Comparison of ENCODE assay signal across 21 cellular contexts in genomic region chr3:129533406-129533805, GRCh38. TPM values are rescaled to one million over a fixed set of nuclear protein-coding genes. Genes with fewer than 3 reads are reported as not detected.
DNase-seq lines count a peak whose midpoint lies in the region; ATAC-seq and TF ChIP-seq lines count a peak whose summit lies in the region.
"Had no signal": no experiment of that assay in that cellular context is flagged by ENCODE, and none has a peak within 500 bp of the region (broad histone marks: within the 10 kb centered on the region; RNA-seq: fewer than 3 reads in every experiment).

No MANE protein-coding gene starts in this region.

- peak overlapping the region; percentile 18 for H2AK9ac ChIP-seq in IMR-90 (replicated peaks; ENCODE audit: low read depth, low read length, poor library complexity)

- dilution Hi-C loops in IMR-90 (cut with HindIII; ENCODE audit: low sequenced_read_pairs, unreplicated experiment) = no loop called here

- H2AK5ac ChIP-seq in IMR-90 (ENCODE audit: low read depth, low read length) = 0 out of 2 replicates have a peak overlapping the region, but pooled peaks have one; percentile 17

- intact Hi-C loops in activated CD8-positive, alpha-beta T cell treated with anti-CD3 and anti-CD28 coated beads for 36 hours (cut with micrococcal nuclease) = no loop called here
- intact Hi-C loops in IMR-90 (cut with micrococcal nuclease) = no loop called here

- H3K79me1 ChIP-seq in IMR-90 (ENCODE audit: low read depth in 1 of 2, low read length in 2 of 2) = no peaks in the 10 kb centered on the region

- no peak overlapping the region for H3K4me3 Mint-ChIP-seq in activated CD8-positive, alpha-beta T cell treated with anti-CD3 and anti-CD28 coated beads, Interleukin-2, amount 10 ng/mL, durations not matched to agents 7 days and 5 days
- no peak overlapping the region for H3K4me3 Mint-ChIP-seq in activated CD8-positive, alpha-beta T cell treated with anti-CD3 and anti-CD28 coated beads for 36 hours
- H3K4me3 Mint-ChIP-seq in endodermal cell = no peak overlapping the region
- H3K4me3 Mint-ChIP-seq: CD14-positive monocyte; CD4-positive, alpha-beta T cell; CD8-positive, alpha-beta memory T cell had no signal

- H2AFZ ChIP-seq in IMR-90 (replicated peaks; ENCODE audit: low read length, poor library complexity) (no peak overlapping the region), osteoblast (ENCODE audit: low read length) (no peak overlapping the region)

- TF ChIP-seq CTCF in activated CD8-positive, alpha-beta T cell treated with anti-CD3 and anti-CD28 coated beads for 36 hours (IDR thresholded peaks at IDR 0.05) = no peak
- TF ChIP-seq CTCF in IMR-90 (conservative IDR thresholded peaks at IDR 0.05; ENCODE audit: low read depth, low read length) (no peak), endodermal cell (conservative IDR thresholded peaks at IDR 0.05) (no peak), osteoblast (IDR thresholded peaks at IDR 0.05; ENCODE audit: extremely low read depth, low read depth, low read length) (no peak)

- no peak overlapping the region for H2BK5ac ChIP-seq in IMR-90 (ENCODE audit: low read depth, low read length, poor library complexity, severe bottlenecking)

- no peak overlapping the region for H3K23ac ChIP-seq in IMR-90 (ENCODE audit: low read depth, low read length)

- H3K9me3 ChIP-seq in IMR-90 (ENCODE audit: control insufficient read depth, insufficient read depth, low read length) (no peaks in the 10 kb centered on the region), endodermal cell (ENCODE audit: control insufficient read depth, low read length) (no peaks in the 10 kb centered on the region), osteoblast (ENCODE audit: low read depth, low read length) (no peaks in the 10 kb centered on the region)
- H3K9me3 ChIP-seq: BE2C; BLaER1 treated with 17β-estradiol and CSF1 and Interleukin-3, amounts not matched to agents 10 nM and 100 nM had no signal

- no peak for DNase-seq in activated CD8-positive, alpha-beta T cell treated with anti-CD3 and anti-CD28 coated beads, Interleukin-2, amount 10 ng/mL, durations not matched to agents 7 days and 5 days
- DNase-seq in activated CD8-positive, alpha-beta T cell treated with anti-CD3 and anti-CD28 coated beads for 36 hours = no peak
- DNase-seq in IMR-90 (no peak), endodermal cell (no peak), osteoblast (ENCODE audit: insufficient read length, low spot score, missing footprints) (peak; percentile 34), D341Med (ENCODE audit: low spot score) (no peak)
- DNase-seq in effector CD8-positive, alpha-beta T cell (lab: John Stamatoyannopoulos, UW) = no peak
- DNase-seq: AML-193; BE2C; CD4-positive, alpha-beta T cell; CD8-positive, alpha-beta memory T cell; DMS53; DND-41; GOT3; H7; HCEC 1CT had no signal

- H4K5ac ChIP-seq in IMR-90 (ENCODE audit: low read depth, low read length) = no peak overlapping the region

- H2BK15ac ChIP-seq in IMR-90 (ENCODE audit: low read depth, low read length) = no peak overlapping the region; the same call in 2 of the 3 replicates

- H3K9me3 Mint-ChIP-seq in activated CD8-positive, alpha-beta T cell treated with anti-CD3 and anti-CD28 coated beads, Interleukin-2, amount 10 ng/mL, durations not matched to agents 7 days and 5 days (ENCODE audit: insufficient read depth) = no peaks in the 10 kb centered on the region
- H3K9me3 Mint-ChIP-seq in activated CD8-positive, alpha-beta T cell treated with anti-CD3 and anti-CD28 coated beads for 36 hours = no peaks in the 10 kb centered on the region
- no peaks in the 10 kb centered on the region for H3K9me3 Mint-ChIP-seq in endodermal cell
- H3K9me3 Mint-ChIP-seq: CD14-positive monocyte; CD4-positive, alpha-beta T cell; CD8-positive, alpha-beta memory T cell had no signal

- H3K9ac ChIP-seq in IMR-90 (ENCODE audit: low read depth, low read length) = no peak overlapping the region
- H3K9ac ChIP-seq in endodermal cell (ENCODE audit: extremely low read depth, low read length, poor library complexity, severe bottlenecking) = no peak overlapping the region
- H3K9ac ChIP-seq: BLaER1 treated with 17β-estradiol and CSF1 and Interleukin-3, amounts not matched to agents 10 nM and 100 nM had no signal

- no TSS peak for BruUV-seq in IMR-90 (replicated peaks; lab: Mats Ljungman, UMichigan)

- 94% methylated on average over 6 of the region's 16 CpGs; no CpG with 5 or more reads in 1 of the 2 experiments for whole genome bisulfite sequencing in IMR-90 (ENCODE audit: extremely low coverage in 2 of 2, insufficient read length in 1 of 2), 2 experiments
- WGBS in endodermal cell (ENCODE audit: insufficient coverage in 1 of 2, insufficient read length in 1 of 2), 2 experiments = 94% methylated on average over 8 to 16 of the region's 16 CpGs

- H2BK20ac ChIP-seq in IMR-90 (ENCODE audit: low read depth, low read length) = no peak overlapping the region

- no peak overlapping the region for H4K91ac ChIP-seq in IMR-90 (ENCODE audit: insufficient read depth, low read depth, low read length)

- no peak overlapping the region for H2BK120ac ChIP-seq in IMR-90 (ENCODE audit: low read depth, low read length)

- H3K27me3 Mint-ChIP-seq in activated CD8-positive, alpha-beta T cell treated with anti-CD3 and anti-CD28 coated beads, Interleukin-2, amount 10 ng/mL, durations not matched to agents 7 days and 5 days (ENCODE audit: low read depth) = peaks cover 6% of the 10 kb centered on the region
- no peaks in the 10 kb centered on the region for H3K27me3 Mint-ChIP-seq in activated CD8-positive, alpha-beta T cell treated with anti-CD3 and anti-CD28 coated beads for 36 hours
- H3K27me3 Mint-ChIP-seq in endodermal cell (ENCODE audit: insufficient read depth) = no peaks in the 10 kb centered on the region
- H3K27me3 Mint-ChIP-seq: CD4-positive, alpha-beta T cell; CD8-positive, alpha-beta memory T cell had no signal

- H3K27me3 ChIP-seq in IMR-90 (ENCODE audit: control insufficient read depth, insufficient read depth, low read length) (peaks cover 5% of the 10 kb centered on the region; the same call in 1 of the 2 replicates), endodermal cell (ENCODE audit: control insufficient read depth, insufficient read depth, low read length, poor library complexity, severe bottlenecking) (no peaks in the 10 kb centered on the region), osteoblast (ENCODE audit: insufficient read depth, low read length) (no peaks in the 10 kb centered on the region)
- H3K27me3 ChIP-seq: BE2C; BLaER1 treated with 17β-estradiol and CSF1 and Interleukin-3, amounts not matched to agents 10 nM and 100 nM had no signal

- no peak for TF ChIP-seq POLR2A in IMR-90 (IDR thresholded peaks at IDR 0.05; ENCODE audit: low read depth, low read length)

- ATAC-seq in activated CD8-positive, alpha-beta T cell treated with anti-CD3 and anti-CD28 coated beads, Interleukin-2, amount 10 ng/mL, durations not matched to agents 7 days and 5 days = peak; percentile 36
- no peak for ATAC-seq in activated CD8-positive, alpha-beta T cell treated with anti-CD3 and anti-CD28 coated beads for 36 hours
- no peak for ATAC-seq in IMR-90 (ENCODE audit: low read depth)
- no peak for ATAC-seq in HG02870 (IDR thresholded peaks at IDR 0.05; ENCODE audit: unreplicated experiment)

- no peak overlapping the region for H4K8ac ChIP-seq in IMR-90 (ENCODE audit: low read depth in 2 of 2, low read length in 2 of 2)

- CTCF ChIA-PET in activated CD8-positive, alpha-beta T cell treated with anti-CD3 and anti-CD28 coated beads, Interleukin-2, amount 10 ng/mL, durations not matched to agents 7 days and 5 days (lab: Charles Lee) = no interaction called here
- CTCF ChIA-PET in activated CD8-positive, alpha-beta T cell treated with anti-CD3 and anti-CD28 coated beads for 36 hours (lab: Charles Lee) = no interaction called here
- CTCF ChIA-PET in IMR-90 (lab: Yijun Ruan, JAX) = no interaction called here

- no peak overlapping the region for H3K4ac ChIP-seq in IMR-90 (ENCODE audit: low read depth, low read length)

- POLR2A ChIA-PET in activated CD8-positive, alpha-beta T cell treated with anti-CD3 and anti-CD28 coated beads, Interleukin-2, amount 10 ng/mL, durations not matched to agents 7 days and 5 days (lab: Charles Lee) = no interaction called here
- POLR2A ChIA-PET in activated CD8-positive, alpha-beta T cell treated with anti-CD3 and anti-CD28 coated beads for 36 hours (lab: Charles Lee) = no interaction called here
- POLR2A ChIA-PET in IMR-90 (lab: Charles Lee; ENCODE audit: unreplicated experiment) = no interaction called here

- in situ Hi-C loops in IMR-90 (cut with MboI; ENCODE audit: low sequenced_read_pairs) = no loop called here

- no peaks in the 10 kb centered on the region for H3K79me2 ChIP-seq in osteoblast (ENCODE audit: insufficient read depth, low read length)

- H4K20me1 ChIP-seq in IMR-90 (ENCODE audit: insufficient read depth, low read length) (no peaks in the 10 kb centered on the region), osteoblast (ENCODE audit: insufficient read depth, low read length) (no peaks in the 10 kb centered on the region)
- H4K20me1 ChIP-seq: BLaER1 treated with 17β-estradiol and CSF1 and Interleukin-3, amounts not matched to agents 10 nM and 100 nM had no signal

- no peaks in the 10 kb centered on the region for H3K4me1 Mint-ChIP-seq in activated CD8-positive, alpha-beta T cell treated with anti-CD3 and anti-CD28 coated beads, Interleukin-2, amount 10 ng/mL, durations not matched to agents 7 days and 5 days (ENCODE audit: low read depth)
- no peaks in the 10 kb centered on the region for H3K4me1 Mint-ChIP-seq in activated CD8-positive, alpha-beta T cell treated with anti-CD3 and anti-CD28 coated beads for 36 hours (ENCODE audit: low read depth)
- H3K4me1 Mint-ChIP-seq in endodermal cell = peaks cover 38% of the 10 kb centered on the region
- H3K4me1 Mint-ChIP-seq: CD8-positive, alpha-beta memory T cell had no signal

- no peaks in the 10 kb centered on the region for H3K36me3 Mint-ChIP-seq in activated CD8-positive, alpha-beta T cell treated with anti-CD3 and anti-CD28 coated beads, Interleukin-2, amount 10 ng/mL, durations not matched to agents 7 days and 5 days (ENCODE audit: low read depth)
- H3K36me3 Mint-ChIP-seq in activated CD8-positive, alpha-beta T cell treated with anti-CD3 and anti-CD28 coated beads for 36 hours (ENCODE audit: low read depth) = no peaks in the 10 kb centered on the region
- no peaks in the 10 kb centered on the region for H3K36me3 Mint-ChIP-seq in endodermal cell (ENCODE audit: low read depth)
- H3K36me3 Mint-ChIP-seq: CD14-positive monocyte; CD8-positive, alpha-beta memory T cell had no signal

- no peak overlapping the region for H3K27ac Mint-ChIP-seq in activated CD8-positive, alpha-beta T cell treated with anti-CD3 and anti-CD28 coated beads, Interleukin-2, amount 10 ng/mL, durations not matched to agents 7 days and 5 days
- no peak overlapping the region for H3K27ac Mint-ChIP-seq in activated CD8-positive, alpha-beta T cell treated with anti-CD3 and anti-CD28 coated beads for 36 hours
- peak overlapping the region; percentile 37 for H3K27ac Mint-ChIP-seq in endodermal cell
- H3K27ac Mint-ChIP-seq: CD14-positive monocyte; CD4-positive, alpha-beta T cell; CD8-positive, alpha-beta memory T cell had no signal

- H3K56ac ChIP-seq in IMR-90 (ENCODE audit: extremely low read depth, insufficient read depth, low read length) = no peak overlapping the region

- H3K4me3 ChIP-seq in IMR-90 (ENCODE audit: insufficient read depth, low read depth, low read length) (no peak overlapping the region), endodermal cell (ENCODE audit: low read length) (no peak overlapping the region), osteoblast (ENCODE audit: insufficient read depth, low read length) (no peak overlapping the region)
- H3K4me3 ChIP-seq: BLaER1 treated with 17β-estradiol and CSF1 and Interleukin-3, amounts not matched to agents 10 nM and 100 nM had no signal

- TF ChIP-seq RAD21 in IMR-90 (IDR thresholded peaks at IDR 0.05; ENCODE audit: low read length) = no peak

- H3K36me3 ChIP-seq in IMR-90 (ENCODE audit: control insufficient read depth, insufficient read depth, low read length) (no peaks in the 10 kb centered on the region), endodermal cell (ENCODE audit: control insufficient read depth, insufficient read depth, low read length) (no peaks in the 10 kb centered on the region), osteoblast (ENCODE audit: insufficient read depth, low read length) (no peaks in the 10 kb centered on the region)
- H3K36me3 ChIP-seq: BE2C; BLaER1 treated with 17β-estradiol and CSF1 and Interleukin-3, amounts not matched to agents 10 nM and 100 nM had no signal

- H3K14ac ChIP-seq in IMR-90 (replicated peaks; ENCODE audit: low read depth, low read length) = no peak overlapping the region

- no peak overlapping the region for H3K27ac ChIP-seq in IMR-90 (ENCODE audit: insufficient read depth, low read length)
- no peak overlapping the region for H3K27ac ChIP-seq in endodermal cell (ENCODE audit: low read depth, low read length)
- H3K27ac ChIP-seq in osteoblast (ENCODE audit: low read depth, low read length) = no peak overlapping the region
- H3K27ac ChIP-seq: 22Rv1; BLaER1 treated with 17β-estradiol and CSF1 and Interleukin-3, amounts not matched to agents 10 nM and 100 nM had no signal

- H3K18ac ChIP-seq in IMR-90 (ENCODE audit: low read depth, low read length) = no peak overlapping the region

- H3K4me1 ChIP-seq in IMR-90 (ENCODE audit: control insufficient read depth, insufficient read depth, low read length) (peaks cover 14% of the 10 kb centered on the region), endodermal cell (ENCODE audit: control insufficient read depth, insufficient read depth, low read length) (peaks cover 35% of the 10 kb centered on the region), osteoblast (ENCODE audit: insufficient read depth, low read length) (peaks cover 8% of the 10 kb centered on the region)
- H3K4me1 ChIP-seq: BE2C had no signal

- H3K4me2 ChIP-seq in IMR-90 (ENCODE audit: low read depth, low read length) = no peak overlapping the region
- H3K4me2 ChIP-seq in osteoblast (ENCODE audit: insufficient read depth, low read length) = no peak overlapping the region
- H3K4me2 ChIP-seq: BLaER1 treated with 17β-estradiol and CSF1 and Interleukin-3, amounts not matched to agents 10 nM and 100 nM had no signal

- H3K9me1 ChIP-seq in IMR-90 (ENCODE audit: insufficient read depth, low read length) = peaks cover 8% of the 10 kb centered on the region

RNA-seq across cellular contexts. Expression of gene RHO, which starts 5.0 kb away (rescaled TPM):
- not detected for total RNA-seq in activated CD8-positive, alpha-beta T cell treated with anti-CD3 and anti-CD28 coated beads, Interleukin-2, amount 10 ng/mL, durations not matched to agents 7 days and 5 days
- total RNA-seq in activated CD8-positive, alpha-beta T cell treated with anti-CD3 and anti-CD28 coated beads for 36 hours = not detected
- total RNA-seq in IMR-90 (2012; rRNA removed) (not detected in 2 replicates), endodermal cell (under 1 TPM; 0.22 to 0.26 TPM), osteoblast (not detected in 2 replicates)
- polyA plus RNA-seq in IMR-90 (2012; rRNA removed) = not detected in 2 replicates
- not detected in 2 replicates for polyA plus RNA-seq in IMR-90 (2012; cell fraction: cytosol; rRNA removed)
- polyA plus RNA-seq in IMR-90 (2012; cell fraction: nucleus; rRNA removed; ENCODE audit: low replicate concordance) = 0.03 TPM in 1 of 2 replicates, not detected in the other
- not detected for polyA plus RNA-seq in endodermal cell (2013, experiment 1 of 2)
- not detected for polyA plus RNA-seq in endodermal cell (2013, experiment 2 of 2)
- total RNA-seq: CD4-positive, alpha-beta T cell; CD8-positive, alpha-beta memory T cell had no signal
- polyA plus RNA-seq: AG04450; CD14-positive monocyte; CD8-positive, alpha-beta memory T cell had no signal

RNA-seq across cellular contexts. Expression of gene H1-8, which starts 9.6 kb away (rescaled TPM):
- total RNA-seq in activated CD8-positive, alpha-beta T cell treated with anti-CD3 and anti-CD28 coated beads, Interleukin-2, amount 10 ng/mL, durations not matched to agents 7 days and 5 days = not detected
- not detected for total RNA-seq in activated CD8-positive, alpha-beta T cell treated with anti-CD3 and anti-CD28 coated beads for 36 hours
- total RNA-seq in IMR-90 (2012; rRNA removed) = not detected in 2 replicates
- polyA plus RNA-seq in IMR-90 (2012; rRNA removed) = not detected in 2 replicates
- not detected in 2 replicates for polyA plus RNA-seq in IMR-90 (2012; cell fraction: cytosol; rRNA removed)
- not detected in 2 replicates for polyA plus RNA-seq in IMR-90 (2012; cell fraction: nucleus; rRNA removed; ENCODE audit: low replicate concordance)
- not detected for total RNA-seq in endodermal cell
- polyA plus RNA-seq in endodermal cell (2013, experiment 1 of 2) = not detected
- polyA plus RNA-seq in endodermal cell (2013, experiment 2 of 2) = not detected
- not detected in 2 replicates for total RNA-seq in osteoblast
- total RNA-seq: CD4-positive, alpha-beta T cell; CD8-positive, alpha-beta memory T cell; H7 had no signal
- polyA plus RNA-seq: AG04450; CD14-positive monocyte; CD8-positive, alpha-beta memory T cell had no signal
